8 cellular contexts compared by ENCODE assay signal in the genomic region with DNA sequence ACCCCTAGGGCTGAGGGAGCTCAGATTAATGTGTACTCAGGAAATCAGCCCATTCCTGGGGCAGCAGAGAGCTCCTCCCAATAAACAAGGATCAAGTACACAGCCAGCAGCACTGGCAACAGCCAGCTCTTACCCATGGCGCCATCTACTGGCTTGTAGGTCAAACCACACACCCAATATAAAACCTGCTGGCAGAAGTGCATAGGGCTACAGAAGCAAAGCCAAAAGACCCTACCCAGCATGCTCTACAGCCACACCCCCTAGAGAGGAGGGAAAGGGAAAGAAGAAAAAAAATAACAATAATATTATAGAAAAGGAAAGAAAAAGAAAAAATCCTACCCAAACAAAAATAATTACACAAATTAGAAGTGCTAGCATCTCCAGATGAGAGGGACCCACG.
DNase-seq lines count a peak whose midpoint lies in the region; FAIRE-seq and TF ChIP-seq lines count a peak whose summit lies in the region.
"Not testable (repeated sequence)": the region's sequence is repeated elsewhere in the genome, so short reads cannot be mapped to it uniquely, and the experiment has no call there.

No MANE protein-coding gene starts in this region.

- H3K9me3 Mint-ChIP-seq in immature natural killer cell, neural progenitor cell: not testable (repeated sequence)

- not testable (repeated sequence) for H3K9me3 ChIP-seq in BE2C; OCI-LY3 (ENCODE audit: insufficient read depth, low read length); adipocyte (ENCODE audit: control insufficient read depth, low read length); neural progenitor cell (ENCODE audit: low read depth); stomach smooth muscle (ENCODE audit: control insufficient read depth in 2 of 2, low read length in 2 of 2)

- not testable (repeated sequence) for H3K4me1 Mint-ChIP-seq in immature natural killer cell, neural progenitor cell

- H3K79me2 ChIP-seq in OCI-LY3 (ENCODE audit: low read length); neural progenitor cell (ENCODE audit: low read depth): not testable (repeated sequence)

- not testable (repeated sequence) for H3K4me1 ChIP-seq in BE2C; OCI-LY3 (ENCODE audit: low read length); adipocyte (ENCODE audit: control insufficient read depth, insufficient read depth, low read length); neural progenitor cell; stomach smooth muscle (ENCODE audit: control insufficient read depth, insufficient read depth, low read length)

- H3K4me3 ChIP-seq in BE2C (ENCODE audit: low read depth, low read length) (peak overlapping the region; percentile 43), OCI-LY3 (ENCODE audit: low read length) (peak overlapping the region; percentile 46; the same call in 1 of the 2 replicates), adipocyte (ENCODE audit: low read length) (peak overlapping the region; percentile 77), epithelial cell of esophagus (ENCODE audit: low read length) (peak overlapping the region; percentile 53), neural progenitor cell (peak overlapping the region; percentile 49), stomach smooth muscle (ENCODE audit: low read length in 2 of 2) (peak overlapping the region; percentile 57 to 62)

- peak overlapping the region; percentile 52 for H3K4me2 ChIP-seq in OCI-LY3 (ENCODE audit: low read length)
- H3K4me2 ChIP-seq in neural progenitor cell: peak overlapping the region; percentile 72

- not testable (repeated sequence) for H3K4me3 Mint-ChIP-seq in immature natural killer cell
- H3K4me3 Mint-ChIP-seq in neural progenitor cell: peak overlapping the region; percentile 82

- peak; percentile 31 for FAIRE-seq in GM18507 (lab: Jason Lieb, UNC)

- not testable (repeated sequence) for H4K20me1 ChIP-seq in OCI-LY3 (ENCODE audit: insufficient read depth, low read length); neural progenitor cell (ENCODE audit: low read depth)

- TF ChIP-seq CTCF in BE2C (IDR thresholded peaks at IDR 0.05; ENCODE audit: low read depth, low read length) (peak; percentile 57), OCI-LY3 (IDR thresholded peaks at IDR 0.05; ENCODE audit: low read depth, low read length) (peak; percentile 40), epithelial cell of esophagus (IDR thresholded peaks at IDR 0.05; ENCODE audit: insufficient read depth, low read depth, low read length, missing control alignments) (peak; percentile 54), neural progenitor cell (IDR thresholded peaks at IDR 0.05) (peak; percentile 56)

- not testable (repeated sequence) for H3K36me3 Mint-ChIP-seq in immature natural killer cell, neural progenitor cell

- H2AFZ ChIP-seq in OCI-LY3 (ENCODE audit: low read depth, low read length) (peak overlapping the region; percentile 77; the same call in 1 of the 2 replicates), neural progenitor cell (replicated peaks) (peak overlapping the region; percentile 93)

- not testable (repeated sequence) for H3K27me3 ChIP-seq in BE2C; OCI-LY3 (ENCODE audit: low read depth, low read length); adipocyte (replicated peaks; ENCODE audit: control insufficient read depth, insufficient read depth, low read length); neural progenitor cell; stomach smooth muscle (ENCODE audit: control insufficient read depth in 1 of 2, insufficient read depth in 2 of 2, low read length in 2 of 2)

- H3K27ac Mint-ChIP-seq in immature natural killer cell, neural progenitor cell: not testable (repeated sequence)

- H3K9ac ChIP-seq in OCI-LY3 (ENCODE audit: low read length); neural progenitor cell; stomach smooth muscle (ENCODE audit: low read length in 2 of 2): not testable (repeated sequence)
- peak overlapping the region; percentile 66 for H3K9ac ChIP-seq in adipocyte (ENCODE audit: low read length)

- H3K27me3 Mint-ChIP-seq in immature natural killer cell (ENCODE audit: low read depth in 3 of 3); neural progenitor cell (ENCODE audit: insufficient read depth, low read depth): not testable (repeated sequence)

- not testable (repeated sequence) for H3F3A ChIP-seq in neural progenitor cell (ENCODE audit: low read depth)

- not testable (repeated sequence) for H3K36me3 ChIP-seq in BE2C; OCI-LY3 (replicated peaks; ENCODE audit: low read depth, low read length); adipocyte (ENCODE audit: control insufficient read depth, insufficient read depth, low read length, severe bottlenecking); neural progenitor cell; stomach smooth muscle (ENCODE audit: control insufficient read depth in 2 of 2, insufficient read depth in 2 of 2, low read length in 2 of 2)

- H3K27ac ChIP-seq in OCI-LY3 (ENCODE audit: low read length); neural progenitor cell; stomach smooth muscle (ENCODE audit: low read length): not testable (repeated sequence)

- DNase-seq in BE2C (peak; percentile 16), adipocyte (ENCODE audit: low read depth) (peak; percentile 47), immature natural killer cell (peak; percentile 12 to 17 (median 15)), neural progenitor cell (ENCODE audit: low spot score) (peak; percentile 39)
- not testable (repeated sequence) for DNase-seq in GM18507 (ENCODE audit: extremely low spot score, insufficient read length, low read depth); epithelial cell of esophagus (ENCODE audit: low read depth)
